In genomic region chr11:65301491-65302329, GRCh38 we compare ENCODE assay signal across 1 cellular context.
TF ChIP-seq lines count a peak whose summit lies in the region.

No MANE protein-coding gene starts in this region.

TF ChIP-seq in HepG2, 621 proteins besides CTCF, POLR2A, EP300 and RAD21 (continued from another document and continues in another):
- peak; percentile 21; the same call in 1 of the 2 replicates for TF ChIP-seq ZFP91 (CRISPR knock-in tag; IDR thresholded peaks at IDR 0.05; ENCODE audit: borderline replicate concordance)
- TF ChIP-seq HES4 (CRISPR knock-in tag; IDR thresholded peaks at IDR 0.05; ENCODE audit: borderline replicate concordance): 0 out of 2 replicates have a peak, but pooled peaks have one; percentile 30
- TF ChIP-seq PRDM10 (CRISPR knock-in tag; IDR thresholded peaks at IDR 0.05; ENCODE audit: low read depth): no peak
- no peak for TF ChIP-seq SMARCC2 (IDR thresholded peaks at IDR 0.05)
- no peak for TF ChIP-seq ZNF644 (CRISPR knock-in tag; IDR thresholded peaks at IDR 0.05; ENCODE audit: low read depth)
- peak; percentile 50; the same call in 1 of the 2 replicates for TF ChIP-seq ARID5B (CRISPR knock-in tag; IDR thresholded peaks at IDR 0.05)
- TF ChIP-seq KDM6A (CRISPR knock-in tag; IDR thresholded peaks at IDR 0.05; ENCODE audit: low read depth): 0 out of 2 replicates have a peak, but pooled peaks have one; percentile 44
- TF ChIP-seq ZBTB20 (CRISPR knock-in tag; IDR thresholded peaks at IDR 0.05; ENCODE audit: borderline replicate concordance, low read depth): no peak
- peak; percentile 32; the same call in 1 of the 2 replicates for TF ChIP-seq RXRB (CRISPR knock-in tag; IDR thresholded peaks at IDR 0.05; ENCODE audit: borderline replicate concordance)
- no peak for TF ChIP-seq HNF4G (IDR thresholded peaks at IDR 0.05; ENCODE audit: borderline replicate concordance, low read depth, low read length)
- TF ChIP-seq HNF4G (CRISPR knock-in tag; IDR thresholded peaks at IDR 0.05; ENCODE audit: borderline replicate concordance, low read depth): no peak
- 0 out of 2 replicates have a peak, but pooled peaks have one; percentile 29 for TF ChIP-seq ZMAT3 (CRISPR knock-in tag; conservative IDR thresholded peaks at IDR 0.05)
- peak; percentile 73 for TF ChIP-seq AGO2 (optimal IDR thresholded peaks at IDR 0.05; ENCODE audit: low read depth, low read length)
- TF ChIP-seq REPIN1 (CRISPR knock-in tag; IDR thresholded peaks at IDR 0.05; ENCODE audit: borderline replicate concordance, low read depth): no peak
- no peak for TF ChIP-seq ZNF225 (CRISPR knock-in tag; IDR thresholded peaks at IDR 0.05)
- peak; percentile 47; the same call in 1 of the 2 replicates for TF ChIP-seq SALL1 (CRISPR knock-in tag; IDR thresholded peaks at IDR 0.05)
- TF ChIP-seq, protein P1, sequence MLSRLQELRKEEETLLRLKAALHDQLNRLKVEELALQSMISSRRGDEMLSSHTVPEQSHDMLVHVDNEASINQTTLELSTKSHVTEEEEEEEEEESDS (CRISPR knock-in tag; IDR thresholded peaks at IDR 0.05; ENCODE audit: borderline replicate concordance): no peak
- no peak for TF ChIP-seq RNF2 (conservative IDR thresholded peaks at IDR 0.05; ENCODE audit: low read depth)
- no peak for TF ChIP-seq ZBTB10 (CRISPR knock-in tag; IDR thresholded peaks at IDR 0.05; ENCODE audit: borderline replicate concordance)
- peak; percentile 96 for TF ChIP-seq MAFK (conservative IDR thresholded peaks at IDR 0.05 in 1 of 2, IDR thresholded peaks at IDR 0.05 in 1 of 2; ENCODE audit: low read length in 2 of 2)
- peak; percentile 68; the same call in 1 of the 2 replicates for TF ChIP-seq ZNF230 (CRISPR knock-in tag; IDR thresholded peaks at IDR 0.05)
- TF ChIP-seq, protein P2, sequence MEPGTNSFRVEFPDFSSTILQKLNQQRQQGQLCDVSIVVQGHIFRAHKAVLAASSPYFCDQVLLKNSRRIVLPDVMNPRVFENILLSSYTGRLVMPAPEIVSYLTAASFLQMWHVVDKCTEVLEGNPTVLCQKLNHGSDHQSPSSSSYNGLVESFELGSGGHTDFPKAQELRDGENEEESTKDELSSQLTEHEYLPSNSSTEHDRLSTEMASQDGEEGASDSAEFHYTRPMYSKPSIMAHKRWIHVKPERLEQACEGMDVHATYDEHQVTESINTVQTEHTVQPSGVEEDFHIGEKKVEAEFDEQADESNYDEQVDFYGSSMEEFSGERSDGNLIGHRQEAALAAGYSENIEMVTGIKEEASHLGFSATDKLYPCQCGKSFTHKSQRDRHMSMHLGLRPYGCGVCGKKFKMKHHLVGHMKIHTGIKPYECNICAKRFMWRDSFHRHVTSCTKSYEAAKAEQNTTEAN (CRISPR knock-in tag; conservative IDR thresholded peaks at IDR 0.05): no peak
- TF ChIP-seq, protein P3, sequence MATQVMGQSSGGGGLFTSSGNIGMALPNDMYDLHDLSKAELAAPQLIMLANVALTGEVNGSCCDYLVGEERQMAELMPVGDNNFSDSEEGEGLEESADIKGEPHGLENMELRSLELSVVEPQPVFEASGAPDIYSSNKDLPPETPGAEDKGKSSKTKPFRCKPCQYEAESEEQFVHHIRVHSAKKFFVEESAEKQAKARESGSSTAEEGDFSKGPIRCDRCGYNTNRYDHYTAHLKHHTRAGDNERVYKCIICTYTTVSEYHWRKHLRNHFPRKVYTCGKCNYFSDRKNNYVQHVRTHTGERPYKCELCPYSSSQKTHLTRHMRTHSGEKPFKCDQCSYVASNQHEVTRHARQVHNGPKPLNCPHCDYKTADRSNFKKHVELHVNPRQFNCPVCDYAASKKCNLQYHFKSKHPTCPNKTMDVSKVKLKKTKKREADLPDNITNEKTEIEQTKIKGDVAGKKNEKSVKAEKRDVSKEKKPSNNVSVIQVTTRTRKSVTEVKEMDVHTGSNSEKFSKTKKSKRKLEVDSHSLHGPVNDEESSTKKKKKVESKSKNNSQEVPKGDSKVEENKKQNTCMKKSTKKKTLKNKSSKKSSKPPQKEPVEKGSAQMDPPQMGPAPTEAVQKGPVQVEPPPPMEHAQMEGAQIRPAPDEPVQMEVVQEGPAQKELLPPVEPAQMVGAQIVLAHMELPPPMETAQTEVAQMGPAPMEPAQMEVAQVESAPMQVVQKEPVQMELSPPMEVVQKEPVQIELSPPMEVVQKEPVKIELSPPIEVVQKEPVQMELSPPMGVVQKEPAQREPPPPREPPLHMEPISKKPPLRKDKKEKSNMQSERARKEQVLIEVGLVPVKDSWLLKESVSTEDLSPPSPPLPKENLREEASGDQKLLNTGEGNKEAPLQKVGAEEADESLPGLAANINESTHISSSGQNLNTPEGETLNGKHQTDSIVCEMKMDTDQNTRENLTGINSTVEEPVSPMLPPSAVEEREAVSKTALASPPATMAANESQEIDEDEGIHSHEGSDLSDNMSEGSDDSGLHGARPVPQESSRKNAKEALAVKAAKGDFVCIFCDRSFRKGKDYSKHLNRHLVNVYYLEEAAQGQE (IDR thresholded peaks at IDR 0.05; ENCODE audit: borderline replicate concordance in 1 of 2, low read depth in 1 of 2, low read length in 2 of 2): no peak; a peak in 1 of 4 replicates
- peak; percentile 63; the same call in 1 of the 2 replicates for TF ChIP-seq KDM5B (CRISPR knock-in tag; IDR thresholded peaks at IDR 0.05; ENCODE audit: borderline replicate concordance)
- TF ChIP-seq NR2C2 (CRISPR knock-in tag; IDR thresholded peaks at IDR 0.05; ENCODE audit: borderline replicate concordance): no peak
- TF ChIP-seq RFXAP (CRISPR knock-in tag; IDR thresholded peaks at IDR 0.05; ENCODE audit: borderline replicate concordance): no peak
- no peak for TF ChIP-seq ARNT2 (CRISPR knock-in tag; IDR thresholded peaks at IDR 0.05; ENCODE audit: low read depth)
- no peak for TF ChIP-seq ZNF891 (CRISPR knock-in tag; IDR thresholded peaks at IDR 0.05)
- TF ChIP-seq, protein P4, sequence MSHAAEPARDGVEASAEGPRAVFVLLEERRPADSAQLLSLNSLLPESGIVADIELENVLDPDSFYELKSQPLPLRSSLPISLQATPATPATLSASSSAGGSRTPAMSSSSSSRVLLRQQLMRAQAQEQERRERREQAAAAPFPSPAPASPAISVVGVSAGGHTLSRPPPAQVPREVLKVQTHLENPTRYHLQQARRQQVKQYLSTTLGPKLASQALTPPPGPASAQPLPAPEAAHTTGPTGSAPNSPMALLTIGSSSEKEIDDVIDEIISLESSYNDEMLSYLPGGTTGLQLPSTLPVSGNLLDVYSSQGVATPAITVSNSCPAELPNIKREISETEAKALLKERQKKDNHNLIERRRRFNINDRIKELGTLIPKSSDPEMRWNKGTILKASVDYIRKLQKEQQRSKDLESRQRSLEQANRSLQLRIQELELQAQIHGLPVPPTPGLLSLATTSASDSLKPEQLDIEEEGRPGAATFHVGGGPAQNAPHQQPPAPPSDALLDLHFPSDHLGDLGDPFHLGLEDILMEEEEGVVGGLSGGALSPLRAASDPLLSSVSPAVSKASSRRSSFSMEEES (CRISPR knock-in tag; IDR thresholded peaks at IDR 0.05): no peak
- peak; percentile 71; the same call in 1 of the 2 replicates for TF ChIP-seq TBX2 (CRISPR knock-in tag; IDR thresholded peaks at IDR 0.05; ENCODE audit: borderline replicate concordance)
- no peak for TF ChIP-seq FOSL2 (CRISPR knock-in tag; IDR thresholded peaks at IDR 0.05)
- TF ChIP-seq, protein P5, sequence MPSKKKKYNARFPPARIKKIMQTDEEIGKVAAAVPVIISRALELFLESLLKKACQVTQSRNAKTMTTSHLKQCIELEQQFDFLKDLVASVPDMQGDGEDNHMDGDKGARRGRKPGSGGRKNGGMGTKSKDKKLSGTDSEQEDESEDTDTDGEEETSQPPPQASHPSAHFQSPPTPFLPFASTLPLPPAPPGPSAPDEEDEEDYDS (CRISPR knock-in tag; IDR thresholded peaks at IDR 0.05): no peak
- TF ChIP-seq ESRRA (CRISPR knock-in tag; IDR thresholded peaks at IDR 0.05; ENCODE audit: low read depth): peak; percentile 50; the same call in 1 of the 2 replicates
- TF ChIP-seq MTERF4 (CRISPR knock-in tag; IDR thresholded peaks at IDR 0.05): no peak
- TF ChIP-seq MXD3 (CRISPR knock-in tag; IDR thresholded peaks at IDR 0.05): no peak
